In the genomic region with DNA sequence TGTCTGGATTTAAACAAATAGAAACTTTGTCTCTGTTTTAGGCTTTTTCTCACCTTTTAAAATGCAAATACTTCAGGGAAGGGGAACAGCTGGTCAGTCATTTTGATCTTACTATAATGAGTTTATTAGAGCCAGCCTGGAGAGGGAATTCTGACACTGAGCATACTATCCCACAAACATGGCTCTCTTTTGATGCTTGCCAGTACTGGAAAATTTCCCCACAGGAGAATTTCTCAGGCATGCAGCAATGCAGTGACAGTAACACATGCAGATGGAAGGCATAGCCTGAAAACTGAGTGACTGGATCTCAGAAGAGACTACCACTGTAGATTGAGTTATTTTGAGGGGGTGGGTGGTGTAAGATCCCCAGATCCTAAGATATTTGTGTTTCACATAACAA, we compare ENCODE assay signal across 17 cellular contexts.
DNase-seq lines count a peak whose midpoint lies in the region; ATAC-seq and TF ChIP-seq lines count a peak whose summit lies in the region.
"Had no signal": no experiment of that assay in that cellular context is flagged by ENCODE, and none has a peak within 500 bp of the region (broad histone marks: within the 10 kb centered on the region; RNA-seq: fewer than 3 reads in every experiment).

No MANE protein-coding gene starts in this region.

- H3K4me1 Mint-ChIP-seq in endodermal cell: peaks cover 6% of the 10 kb centered on the region
- H3K4me1 Mint-ChIP-seq: IgD-negative memory B cell had no signal

- H3K4me3 Mint-ChIP-seq in endodermal cell: no peak overlapping the region
- H3K4me3 Mint-ChIP-seq: CD4-positive, alpha-beta T cell; IgD-negative memory B cell had no signal

- no peak overlapping the region for H3K27ac Mint-ChIP-seq in endodermal cell
- H3K27ac Mint-ChIP-seq: CD4-positive, alpha-beta T cell; IgD-negative memory B cell had no signal

- H3K27me3 ChIP-seq in endodermal cell (ENCODE audit: control insufficient read depth, insufficient read depth, low read length, poor library complexity, severe bottlenecking): peaks cover 16% of the 10 kb centered on the region
- H3K27me3 ChIP-seq: BE2C had no signal

- no peaks in the 10 kb centered on the region for H3K9me3 Mint-ChIP-seq in endodermal cell

- H3K9me3 ChIP-seq in endodermal cell (ENCODE audit: control insufficient read depth, low read length): peaks cover 11% of the 10 kb centered on the region
- H3K9me3 ChIP-seq: BE2C, HAP-1 had no signal

- no peak for TF ChIP-seq CTCF in endodermal cell (conservative IDR thresholded peaks at IDR 0.05)

- no peak overlapping the region for H3K4me3 ChIP-seq in endodermal cell (ENCODE audit: low read length)
- H3K4me3 ChIP-seq: GM23248, HAP-1 had no signal

- no peaks in the 10 kb centered on the region for H3K36me3 Mint-ChIP-seq in endodermal cell (ENCODE audit: low read depth)
- H3K36me3 Mint-ChIP-seq: IgD-negative memory B cell had no signal

- ATAC-seq in HG02610 (IDR thresholded peaks at IDR 0.05; ENCODE audit: unreplicated experiment) (no peak), HG02870 (IDR thresholded peaks at IDR 0.05; ENCODE audit: unreplicated experiment) (no peak), HG03521 (IDR thresholded peaks at IDR 0.05; ENCODE audit: unreplicated experiment) (no peak)
- ATAC-seq: HepG2 had no signal

- DNase-seq in DMS 273 (lab: John Stamatoyannopoulos, UW; ENCODE audit: unreplicated experiment) (peak; percentile 32), NCI-H524 treated with DMSO at 0.1 percent for 48 hours (lab: John Stamatoyannopoulos, UW) (peak; percentile 17), astrocyte of the hippocampus (ENCODE audit: low read depth, low spot score) (peak; percentile 1), endodermal cell (no peak), NCI-H526 treated with DMSO at 0.1 percent for 48 hours (lab: John Stamatoyannopoulos, UW) (no peak)
- DNase-seq: ACHN; BE2C; CD4-positive, alpha-beta T cell; GM23248; KBM-7 had no signal

- H3K27ac ChIP-seq in endodermal cell (ENCODE audit: low read depth, low read length): peak overlapping the region; percentile 9
- H3K27ac ChIP-seq: C4-2B, GM23248 had no signal

- peaks cover 14% of the 10 kb centered on the region for H3K27me3 Mint-ChIP-seq in endodermal cell (ENCODE audit: insufficient read depth)
- H3K27me3 Mint-ChIP-seq: CD4-positive, alpha-beta T cell; IgD-negative memory B cell had no signal

- H3K4me1 ChIP-seq in endodermal cell (ENCODE audit: control insufficient read depth, insufficient read depth, low read length): no peaks in the 10 kb centered on the region
- H3K4me1 ChIP-seq: BE2C, HAP-1 had no signal

- no peaks in the 10 kb centered on the region for H3K36me3 ChIP-seq in endodermal cell (ENCODE audit: control insufficient read depth, insufficient read depth, low read length)
- H3K36me3 ChIP-seq: BE2C, HAP-1 had no signal

- H3K9ac ChIP-seq in endodermal cell (ENCODE audit: extremely low read depth, low read length, poor library complexity, severe bottlenecking): no peak overlapping the region
- H3K9ac ChIP-seq: GM23248 had no signal

Comparison
In these comparisons a context has a peak if more than half of its experiments do, and no peak if none do; other contexts are left out.
1. DNase-seq: peak in DMS 273 (single experiment), NCI-H524 treated with DMSO at 0.1 percent for 48 hours (single experiment) and astrocyte of the hippocampus (single experiment); none in endodermal cell (single experiment) and NCI-H526 treated with DMSO at 0.1 percent for 48 hours (single experiment).